ENCODE assay signal across 27 cellular contexts in the genomic region with DNA sequence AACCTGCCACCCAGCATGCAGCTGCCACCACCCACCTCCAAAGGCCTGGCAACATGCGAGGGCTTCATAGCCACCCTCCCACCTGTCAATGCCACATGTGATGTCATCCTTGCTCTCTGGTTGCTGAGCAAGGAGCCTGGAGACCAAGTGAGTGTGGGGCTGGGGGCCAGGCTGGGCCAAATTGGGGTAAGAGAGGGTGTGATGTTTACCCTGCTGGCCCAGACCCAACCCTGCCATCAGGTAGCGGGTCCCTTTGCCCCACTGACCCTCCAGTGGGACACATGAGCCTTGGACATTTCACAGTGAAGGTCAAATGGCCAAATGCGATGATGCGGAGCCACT. TPM values are rescaled to one million over a fixed set of nuclear protein-coding genes. Genes with fewer than 3 reads are reported as not detected.
"Had no signal": no experiment of that assay in that cellular context is flagged by ENCODE, and none has a peak within 500 bp of the region (broad histone marks: within the 10 kb centered on the region; RNA-seq: fewer than 3 reads in every experiment).

No MANE protein-coding gene starts in this region.

- ATAC-seq: naive thymus-derived CD8-positive, alpha-beta T cell; right lobe of liver; stimulated activated memory B cell treated with anti-CD40 and anti-IgM and Interleukin-4, amounts not matched to agents 10 μg/mL and 1 μg/mL and 100 μg/mL, for 72 hours; stimulated activated naive CD8-positive, alpha-beta T cell treated with anti-CD3 and anti-CD28 coated beads, Interleukin-15, amount 100 ng/mL, for 72 hours had no signal

- H3K4me1 Mint-ChIP-seq: immature natural killer cell; naive thymus-derived CD8-positive, alpha-beta T cell; stimulated activated memory B cell treated with anti-CD40 and anti-IgM and Interleukin-4, amounts not matched to agents 10 μg/mL and 1 μg/mL and 100 μg/mL, for 72 hours; stimulated activated naive CD8-positive, alpha-beta T cell treated with anti-CD3 and anti-CD28 coated beads, Interleukin-15, amount 100 ng/mL, for 72 hours had no signal

- H3K36me3 ChIP-seq: left ventricle myocardium inferior, right atrium auricular region, right lobe of liver, tibial nerve, vagina had no signal

- H3K27ac Mint-ChIP-seq: immature natural killer cell; progenitor cell of endocrine pancreas; stimulated activated memory B cell treated with anti-CD40 and anti-IgM and Interleukin-4, amounts not matched to agents 10 μg/mL and 1 μg/mL and 100 μg/mL, for 72 hours; stimulated activated naive CD8-positive, alpha-beta T cell treated with anti-CD3 and anti-CD28 coated beads, Interleukin-15, amount 100 ng/mL, for 72 hours; type B pancreatic cell had no signal

- H3K9me3 ChIP-seq: left ventricle myocardium inferior, right atrium auricular region, right lobe of liver, spleen, tibial nerve, vagina had no signal

- H3K27me3 ChIP-seq: right atrium auricular region, right lobe of liver, vagina had no signal

- H3K4me3 ChIP-seq: left ventricle myocardium inferior, lung, right atrium auricular region, right lobe of liver, spleen, tibial nerve, vagina had no signal

- H3K9me3 Mint-ChIP-seq: immature natural killer cell; naive thymus-derived CD8-positive, alpha-beta T cell; stimulated activated memory B cell treated with anti-CD40 and anti-IgM and Interleukin-4, amounts not matched to agents 10 μg/mL and 1 μg/mL and 100 μg/mL, for 72 hours; stimulated activated naive CD8-positive, alpha-beta T cell treated with anti-CD3 and anti-CD28 coated beads, Interleukin-15, amount 100 ng/mL, for 72 hours; type B pancreatic cell had no signal

- H3K4me3 Mint-ChIP-seq: immature natural killer cell; naive thymus-derived CD8-positive, alpha-beta T cell; stimulated activated memory B cell treated with anti-CD40 and anti-IgM and Interleukin-4, amounts not matched to agents 10 μg/mL and 1 μg/mL and 100 μg/mL, for 72 hours; stimulated activated naive CD8-positive, alpha-beta T cell treated with anti-CD3 and anti-CD28 coated beads, Interleukin-15, amount 100 ng/mL, for 72 hours; type B pancreatic cell had no signal

- DNase-seq: hippocampal formation; immature natural killer cell; left ventricle myocardium inferior; naive thymus-derived CD8-positive, alpha-beta T cell; nucleus accumbens; right lobe of liver; small intestine; spleen; stimulated activated CD4-positive, alpha-beta T cell treated with anti-CD3 and anti-CD28 coated beads, Interleukin-4, amount 100 ng/mL, for 4 hours; stimulated activated CD8-positive, alpha-beta memory T cell treated with anti-CD3 and anti-CD28 coated beads, Interleukin-4, amount 100 ng/mL, for 48 hours; stimulated activated naive CD4-positive, alpha-beta T cell treated with Interleukin-2 at 50 U/mL for 16 hours; stimulated activated naive CD8-positive, alpha-beta T cell treated with anti-CD3 and anti-CD28 coated beads, Interleukin-15, amount 100 ng/mL, for 72 hours; substantia nigra had no signal

- H3K36me3 Mint-ChIP-seq: immature natural killer cell; naive thymus-derived CD8-positive, alpha-beta T cell; stimulated activated memory B cell treated with anti-CD40 and anti-IgM and Interleukin-4, amounts not matched to agents 10 μg/mL and 1 μg/mL and 100 μg/mL, for 72 hours; type B pancreatic cell had no signal

- H3K4me1 ChIP-seq: left ventricle myocardium inferior, parathyroid adenoma, right atrium auricular region, right lobe of liver, spleen, tibial nerve, vagina had no signal

- H3K27ac ChIP-seq: left ventricle myocardium inferior, parathyroid adenoma, right atrium auricular region, right lobe of liver, spleen, tibial nerve, vagina had no signal

RNA-seq across cellular contexts. Expression of gene ALOX15B, which starts 8.9 kb away (rescaled TPM):
- total RNA-seq: left ventricle myocardium inferior; naive thymus-derived CD8-positive, alpha-beta T cell; osteocyte; progenitor cell of endocrine pancreas; pulmonary artery endothelial cell; temporal lobe; urinary bladder had no signal

RNA-seq across cellular contexts. Expression of gene ALOX12B, which starts 39.8 kb away (rescaled TPM):
- total RNA-seq: left ventricle myocardium inferior, osteocyte, pulmonary artery endothelial cell, renal cortical epithelial cell, right lobe of liver, temporal lobe, tibial nerve had no signal

RNA-seq across cellular contexts. Expression of gene GUCY2D, which starts 45.3 kb away (rescaled TPM):
- total RNA-seq: kidney epithelial cell; left ventricle myocardium inferior; naive thymus-derived CD8-positive, alpha-beta T cell; osteocyte; progenitor cell of endocrine pancreas; pulmonary artery endothelial cell; renal cortical epithelial cell; right atrium auricular region; urinary bladder; vagina had no signal
